ENCODE assay signal across 1 cellular context in the genomic region with DNA sequence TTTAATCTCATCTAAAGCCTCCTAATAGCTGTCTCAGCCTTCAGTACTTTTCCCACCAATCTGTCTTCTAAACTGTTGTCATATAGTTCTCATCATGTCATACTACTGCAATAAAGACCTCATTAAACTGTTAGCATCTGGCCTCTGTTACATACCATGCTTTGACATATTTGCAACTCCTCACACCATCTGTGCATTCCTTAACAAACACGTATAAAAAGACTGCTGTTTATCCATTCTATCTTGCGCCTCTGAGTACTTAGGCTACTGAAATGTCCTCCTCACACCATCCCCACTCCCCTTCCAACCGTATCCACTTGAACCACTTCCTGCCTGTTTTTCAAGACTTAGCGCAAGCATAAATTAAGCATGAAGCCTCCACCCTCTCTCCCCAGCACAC.
TF ChIP-seq lines count a peak whose summit lies in the region.

No MANE protein-coding gene starts in this region.

TF ChIP-seq in H1, 55 proteins besides CTCF, POLR2A, EP300 and RAD21:
- TF ChIP-seq SIRT6 (IDR thresholded peaks at IDR 0.05; ENCODE audit: low read length) (no peak), SP2 (IDR thresholded peaks at IDR 0.05; ENCODE audit: low read length) (no peak), SUZ12 (IDR thresholded peaks at IDR 0.05; ENCODE audit: low read length) (no peak), FOSL1 (IDR thresholded peaks at IDR 0.05; ENCODE audit: insufficient read depth, low read depth, low read length) (no peak), NANOG (IDR thresholded peaks at IDR 0.05; ENCODE audit: insufficient read depth, low read depth, low read length, poor library complexity, severe bottlenecking) (no peak), RBBP5 (IDR thresholded peaks at IDR 0.05; ENCODE audit: borderline replicate concordance, low read depth, low read length) (no peak), TEAD4 (IDR thresholded peaks at IDR 0.05; ENCODE audit: low read depth, low read length) (no peak), SP1 (IDR thresholded peaks at IDR 0.05; ENCODE audit: low read depth, low read length) (no peak), JUND (IDR thresholded peaks at IDR 0.05; ENCODE audit: low read length) (no peak), NRF1 (IDR thresholded peaks at IDR 0.05; ENCODE audit: low read depth, low read length) (no peak), POLR2AphosphoS5 (IDR thresholded peaks at IDR 0.05; ENCODE audit: low read depth, low read length) (no peak), RXRA (IDR thresholded peaks at IDR 0.05; ENCODE audit: insufficient read depth, low read depth, low read length) (no peak), ZNF274 (IDR thresholded peaks at IDR 0.05; ENCODE audit: borderline replicate concordance, extremely low read depth, low read length) (no peak), GABPA (IDR thresholded peaks at IDR 0.05; ENCODE audit: borderline replicate concordance, insufficient read depth, low read length) (no peak), CTBP2 (IDR thresholded peaks at IDR 0.05; ENCODE audit: borderline replicate concordance, insufficient read depth, insufficient read length, low read length) (no peak), BRCA1 (IDR thresholded peaks at IDR 0.05; ENCODE audit: low read depth, low read length) (no peak), CHD2 (IDR thresholded peaks at IDR 0.05; ENCODE audit: low read length) (no peak)
- TF ChIP-seq, protein P1, sequence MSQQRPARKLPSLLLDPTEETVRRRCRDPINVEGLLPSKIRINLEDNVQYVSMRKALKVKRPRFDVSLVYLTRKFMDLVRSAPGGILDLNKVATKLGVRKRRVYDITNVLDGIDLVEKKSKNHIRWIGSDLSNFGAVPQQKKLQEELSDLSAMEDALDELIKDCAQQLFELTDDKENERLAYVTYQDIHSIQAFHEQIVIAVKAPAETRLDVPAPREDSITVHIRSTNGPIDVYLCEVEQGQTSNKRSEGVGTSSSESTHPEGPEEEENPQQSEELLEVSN (IDR thresholded peaks at IDR 0.05), result no peak
- TF ChIP-seq, protein P2, sequence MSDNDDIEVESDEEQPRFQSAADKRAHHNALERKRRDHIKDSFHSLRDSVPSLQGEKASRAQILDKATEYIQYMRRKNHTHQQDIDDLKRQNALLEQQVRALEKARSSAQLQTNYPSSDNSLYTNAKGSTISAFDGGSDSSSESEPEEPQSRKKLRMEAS (IDR thresholded peaks at IDR 0.05), result no peak
